6 cellular contexts compared by ENCODE assay signal in the genomic region with DNA sequence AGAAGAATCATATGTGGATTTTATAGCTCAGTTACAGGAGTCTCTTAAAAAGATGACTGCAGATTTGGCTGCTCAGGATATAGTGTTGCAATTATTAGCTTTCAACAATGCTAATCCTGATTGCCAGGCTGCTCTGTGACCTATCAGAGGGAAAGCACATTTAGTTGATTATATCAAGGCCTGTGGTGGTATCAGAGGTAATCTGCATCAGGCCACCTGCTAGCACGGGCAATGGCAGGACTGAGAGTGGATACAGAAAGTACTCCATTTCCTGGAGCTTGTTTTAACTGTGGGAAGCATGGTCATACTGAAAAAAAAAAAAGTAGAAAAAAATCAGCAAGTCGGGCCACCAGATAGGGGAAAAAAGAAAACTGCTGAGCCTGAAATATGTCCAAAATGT. TPM values are rescaled to one million over a fixed set of nuclear protein-coding genes. Genes with fewer than 3 reads are reported as not detected.
"Had no signal": no experiment of that assay in that cellular context is flagged by ENCODE, and none has a peak within 500 bp of the region (broad histone marks: within the 10 kb centered on the region; RNA-seq: fewer than 3 reads in every experiment).

No MANE protein-coding gene starts in this region.

RNA-seq across cellular contexts. Expression of a gene that starts 42.2 kb away (rescaled TPM):
- total RNA-seq: H1, H9, HepG2, HT1080, K562 had no signal
- polyA plus RNA-seq: GM23338, HepG2, K562 had no signal

RNA-seq across cellular contexts. Expression of a gene that starts 51.1 kb away (rescaled TPM):
- total RNA-seq: GM23338, H1, H9, K562 had no signal
- polyA plus RNA-seq: GM23338, H1 had no signal
